In genomic region chr9:78144663-78145377, GRCh38 we compare ENCODE assay signal across 13 cellular contexts.
DNase-seq lines count a peak whose midpoint lies in the region; ATAC-seq and TF ChIP-seq lines count a peak whose summit lies in the region.
"Had no signal": no experiment of that assay in that cellular context is flagged by ENCODE, and none has a peak within 500 bp of the region (broad histone marks: within the 10 kb centered on the region; RNA-seq: fewer than 3 reads in every experiment).

No MANE protein-coding gene starts in this region.

- DNase-seq in KBM-7 (peak; percentile 66), dorsolateral prefrontal cortex (peak in 1 of 10 donors; percentile 26), progenitor cell of endocrine pancreas (ENCODE audit: low spot score, unreplicated experiment) (no peak), uterus (no peak), COLO668 (lab: John Stamatoyannopoulos, UW; ENCODE audit: unreplicated experiment) (no peak), NCI-H774 (lab: John Stamatoyannopoulos, UW) (no peak), HK-2 (ENCODE audit: unreplicated experiment) (no peak)
- DNase-seq: NCI-H1105; NCI-H446; stimulated activated CD4-positive, alpha-beta T cell treated with anti-CD3 and anti-CD28 coated beads, Interleukin-1b, Interleukin-23, amount 100 ng/mL, for 48 hours; stimulated activated naive CD4-positive, alpha-beta T cell had no signal

- H3K36me3 ChIP-seq in uterus: no peaks in the 10 kb centered on the region

- TF ChIP-seq CTCF in dorsolateral prefrontal cortex (IDR thresholded peaks at IDR 0.05 in 54 of 56, conservative IDR thresholded peaks at IDR 0.05 in 2 of 56; ENCODE audit: low read depth in 1 of 56, partially characterized antibody in 56 of 56): no peak
- TF ChIP-seq CTCF in progenitor cell of endocrine pancreas (IDR thresholded peaks at IDR 0.05; ENCODE audit: unreplicated experiment): no peak
- TF ChIP-seq CTCF in uterus (IDR thresholded peaks at IDR 0.05): no peak

- TF ChIP-seq POLR2A in uterus (IDR thresholded peaks at IDR 0.05): no peak

- intact Hi-C loops in dorsolateral prefrontal cortex (cut with DNase I): no loop called here
- intact Hi-C loops in uterus (cut with DNase I; ENCODE audit: low total_unique reads): no loop called here

- H3K27ac ChIP-seq in dorsolateral prefrontal cortex: peak overlapping the region in 33 of 59 donors; percentile 0 to 77 (median 52)
- H3K27ac ChIP-seq in uterus: no peak overlapping the region

- no peak overlapping the region for H3K4me3 Mint-ChIP-seq in progenitor cell of endocrine pancreas (ENCODE audit: low read depth)
- H3K4me3 Mint-ChIP-seq: activated naive CD4-positive, alpha-beta T cell treated with anti-CD3 and anti-CD28 coated beads, Interleukin-2, amount 50 U/mL, for 24 hours had no signal

- in situ Hi-C loops in KBM-7 (cut with MboI; ENCODE audit: low pct_unique_long_range_greater_than_20kb, low sequenced_read_pairs): no loop called here

- H3K4me3 ChIP-seq in dorsolateral prefrontal cortex: no peak overlapping the region
- no peak overlapping the region for H3K4me3 ChIP-seq in uterus

- no peaks in the 10 kb centered on the region for H3K27me3 Mint-ChIP-seq in progenitor cell of endocrine pancreas
- H3K27me3 Mint-ChIP-seq: activated naive CD4-positive, alpha-beta T cell treated with anti-CD3 and anti-CD28 coated beads, Interleukin-2, amount 50 U/mL, for 24 hours had no signal

- no peaks in the 10 kb centered on the region for H3K27me3 ChIP-seq in dorsolateral prefrontal cortex
- H3K27me3 ChIP-seq in uterus: no peaks in the 10 kb centered on the region

- peaks cover 35% of the 10 kb centered on the region for H3K4me1 Mint-ChIP-seq in progenitor cell of endocrine pancreas (ENCODE audit: low read depth)
- H3K4me1 Mint-ChIP-seq: activated naive CD4-positive, alpha-beta T cell treated with anti-CD3 and anti-CD28 coated beads, Interleukin-2, amount 50 U/mL, for 24 hours had no signal

- peak overlapping the region; percentile 95 for H3K27ac Mint-ChIP-seq in progenitor cell of endocrine pancreas
- H3K27ac Mint-ChIP-seq: activated naive CD4-positive, alpha-beta T cell treated with anti-CD3 and anti-CD28 coated beads, Interleukin-2, amount 50 U/mL, for 24 hours had no signal

- H3K9me3 Mint-ChIP-seq in progenitor cell of endocrine pancreas (ENCODE audit: low read depth): peaks cover 25% of the 10 kb centered on the region

- no peaks in the 10 kb centered on the region for H3K9me3 ChIP-seq in uterus

- peaks cover 13% of the 10 kb centered on the region for H3K36me3 Mint-ChIP-seq in progenitor cell of endocrine pancreas (ENCODE audit: insufficient read depth)

- no peaks in the 10 kb centered on the region for H3K4me1 ChIP-seq in uterus

- peak; percentile 62 for ATAC-seq in GM18858 (IDR thresholded peaks at IDR 0.05; ENCODE audit: unreplicated experiment)

Comparison
In these comparisons a context has a peak if more than half of its experiments do, and no peak if none do; other contexts are left out.
1. H3K27ac ChIP-seq: peak in dorsolateral prefrontal cortex (33 of 59); none in uterus (0 of 2).